8 cellular contexts compared by ENCODE assay signal in genomic region chr11:125166347-125166841, GRCh38. TPM values are rescaled to one million over a fixed set of nuclear protein-coding genes. Genes with fewer than 3 reads are reported as not detected.
DNase-seq lines count a peak whose midpoint lies in the region; ATAC-seq, FAIRE-seq and TF ChIP-seq lines count a peak whose summit lies in the region.

No MANE protein-coding gene starts in this region.

- H3K27ac Mint-ChIP-seq in activated T-helper 2 cell treated with anti-CD3 and anti-CD28 coated beads, Interferon-gamma antibody, Interleukin-2, Interleukin-4, amounts not matched to agents 10 μg/mL and 5 μg/mL and 100 μg/mL, durations not matched to agents 14 hours and 24 hours and 36 hours = no peak overlapping the region

- TF ChIP-seq CTCF in GM10266 (IDR thresholded peaks at IDR 0.05; ENCODE audit: control insufficient read depth, insufficient read depth, low read depth, missing control alignments) (no peak), prostate gland (IDR thresholded peaks at IDR 0.05) (no peak)

- no peaks in the 10 kb centered on the region for H3K9me3 Mint-ChIP-seq in activated T-helper 2 cell treated with anti-CD3 and anti-CD28 coated beads, Interferon-gamma antibody, Interleukin-2, Interleukin-4, amounts not matched to agents 10 μg/mL and 5 μg/mL and 100 μg/mL, durations not matched to agents 14 hours and 24 hours and 36 hours

- peak overlapping the region; percentile 74 for H3K4me3 Mint-ChIP-seq in activated T-helper 2 cell treated with anti-CD3 and anti-CD28 coated beads, Interferon-gamma antibody, Interleukin-2, Interleukin-4, amounts not matched to agents 10 μg/mL and 5 μg/mL and 100 μg/mL, durations not matched to agents 14 hours and 24 hours and 36 hours (ENCODE audit: low read depth)

- H3K4me1 ChIP-seq in prostate gland (replicated peaks) = peaks cover 14% of the 10 kb centered on the region

- intact Hi-C loops in activated T-helper 2 cell treated with anti-CD3 and anti-CD28 coated beads, Interferon-gamma antibody, Interleukin-2, Interleukin-4, amounts not matched to agents 10 μg/mL and 5 μg/mL and 100 μg/mL, durations not matched to agents 14 hours and 24 hours and 36 hours (cut with micrococcal nuclease) = loop anchor here (2.0 kb wide), 1 partner anchor 238 kb away; no protein-coding TSS in a partner anchor
- intact Hi-C loops in left ventricle myocardium superior (cut with micrococcal nuclease) (loop anchor here (10.0 kb wide), 2 partner anchors 188 to 238 kb away; no protein-coding TSS in a partner anchor), prostate gland (cut with DNase I) (loop anchor here (5.0 to 10.0 kb wide), 2 partner anchors 51 to 118 kb away; no protein-coding TSS in a partner anchor)

- no peaks in the 10 kb centered on the region for H3K36me3 ChIP-seq in prostate gland

- peak; percentile 9 for ATAC-seq in left ventricle myocardium superior
- ATAC-seq in HG03432 (IDR thresholded peaks at IDR 0.05; ENCODE audit: unreplicated experiment) = no peak
- no peak for ATAC-seq in HG03196 (IDR thresholded peaks at IDR 0.05; ENCODE audit: unreplicated experiment)

- no peak for TF ChIP-seq POLR2A in prostate gland (IDR thresholded peaks at IDR 0.05)

- no peak for FAIRE-seq in RCC 7860 (lab: Jason Lieb, UNC)

- H3K27me3 ChIP-seq in prostate gland (replicated peaks; ENCODE audit: insufficient read depth) = no peaks in the 10 kb centered on the region

- H3K4me3 ChIP-seq in prostate gland = peak overlapping the region; percentile 60 to 69

- H3K27me3 Mint-ChIP-seq in activated T-helper 2 cell treated with anti-CD3 and anti-CD28 coated beads, Interferon-gamma antibody, Interleukin-2, Interleukin-4, amounts not matched to agents 10 μg/mL and 5 μg/mL and 100 μg/mL, durations not matched to agents 14 hours and 24 hours and 36 hours (ENCODE audit: low read depth) = peaks cover 79% of the 10 kb centered on the region

- peak; percentile 43 for DNase-seq in GM10266 (ENCODE audit: extremely low spot score)
- no peak for DNase-seq in activated T-helper 2 cell treated with anti-CD3 and anti-CD28 coated beads, Interferon-gamma antibody, Interleukin-2, Interleukin-4, amounts not matched to agents 10 μg/mL and 5 μg/mL and 100 μg/mL, durations not matched to agents 14 hours and 24 hours and 36 hours (ENCODE audit: low spot score)
- peak; percentile 46 for DNase-seq in left ventricle myocardium superior
- DNase-seq in prostate gland (ENCODE audit: low spot score) = no peak
- no peak for DNase-seq in DMS153 (lab: John Stamatoyannopoulos, UW)
- no peak for DNase-seq in RCC 7860 (ENCODE audit: low spot score)

- WGBS in prostate gland = 53% methylated on average over 37 of the region's 37 CpGs

- no peaks in the 10 kb centered on the region for H3K9me3 ChIP-seq in prostate gland

- peaks cover 11% of the 10 kb centered on the region for H3K4me1 Mint-ChIP-seq in activated T-helper 2 cell treated with anti-CD3 and anti-CD28 coated beads, Interferon-gamma antibody, Interleukin-2, Interleukin-4, amounts not matched to agents 10 μg/mL and 5 μg/mL and 100 μg/mL, durations not matched to agents 14 hours and 24 hours and 36 hours (ENCODE audit: low read depth)

- H3K36me3 Mint-ChIP-seq in activated T-helper 2 cell treated with anti-CD3 and anti-CD28 coated beads, Interferon-gamma antibody, Interleukin-2, Interleukin-4, amounts not matched to agents 10 μg/mL and 5 μg/mL and 100 μg/mL, durations not matched to agents 14 hours and 24 hours and 36 hours (ENCODE audit: low read depth) = no peaks in the 10 kb centered on the region

- H3K27ac ChIP-seq in prostate gland = peak overlapping the region; percentile 85 to 88

RNA-seq across cellular contexts. Expression of gene PKNOX2, which starts 1.8 kb away (rescaled TPM):
- not detected in 2 replicates for total RNA-seq in activated T-helper 2 cell treated with anti-CD3 and anti-CD28 coated beads, Interferon-gamma antibody, Interleukin-2, Interleukin-4, amounts not matched to agents 10 μg/mL and 5 μg/mL and 100 μg/mL, durations not matched to agents 14 hours and 24 hours and 36 hours
- total RNA-seq in left ventricle myocardium superior = 7.6 TPM
- total RNA-seq in prostate gland = 10 to 100 TPM; 12.3 to 14.7 TPM

RNA-seq across cellular contexts. Expression of gene TMEM218, which starts 55.0 kb away (rescaled TPM):
- 17.9 and 18.1 TPM in 2 replicates for total RNA-seq in activated T-helper 2 cell treated with anti-CD3 and anti-CD28 coated beads, Interferon-gamma antibody, Interleukin-2, Interleukin-4, amounts not matched to agents 10 μg/mL and 5 μg/mL and 100 μg/mL, durations not matched to agents 14 hours and 24 hours and 36 hours
- total RNA-seq in left ventricle myocardium superior (7.9 TPM), prostate gland (10 to 100 TPM; 17.7 to 33.5 TPM)

Comparison
In these comparisons a context has a peak if more than half of its experiments do, and no peak if none do; other contexts are left out.
1. DNase-seq: peak in GM10266 (single experiment) and left ventricle myocardium superior (single experiment); none in activated T-helper 2 cell treated with anti-CD3 and anti-CD28 coated beads, Interferon-gamma antibody, Interleukin-2, Interleukin-4, amounts not matched to agents 10 μg/mL and 5 μg/mL and 100 μg/mL, durations not matched to agents 14 hours and 24 hours and 36 hours (single experiment), prostate gland (single experiment), DMS153 (single experiment) and RCC 7860 (single experiment).